Comparison of ENCODE assay signal across 23 cellular contexts in the genomic region with DNA sequence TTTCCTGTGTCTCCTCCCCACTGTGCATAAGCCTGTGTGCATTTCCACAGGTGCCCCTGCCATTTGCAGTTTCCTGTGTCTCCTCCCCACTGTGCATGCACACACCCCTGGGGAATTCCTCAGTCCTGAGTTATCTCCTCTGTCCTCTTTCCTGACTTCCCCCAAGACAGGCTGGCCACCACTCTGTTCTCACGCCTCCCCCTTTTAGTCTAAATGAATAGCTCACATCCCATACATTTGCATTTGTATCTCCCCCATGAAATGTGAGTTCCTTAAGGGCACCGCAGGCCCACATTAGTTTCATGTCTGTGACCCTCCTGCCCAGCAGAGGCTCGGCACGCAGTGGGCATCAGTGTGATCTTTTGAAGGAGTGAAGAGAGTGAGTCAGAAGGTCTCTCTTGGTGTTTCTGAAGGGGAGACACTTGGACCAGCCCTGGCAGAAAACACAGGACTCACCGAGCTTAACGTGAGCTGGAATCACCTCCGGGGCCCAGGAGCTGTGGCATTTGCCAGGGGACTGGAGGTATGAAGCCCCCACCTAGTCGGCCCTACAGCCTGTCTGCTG. TPM values are rescaled to one million over a fixed set of nuclear protein-coding genes. Genes with fewer than 3 reads are reported as not detected.
DNase-seq lines count a peak whose midpoint lies in the region; ATAC-seq and TF ChIP-seq lines count a peak whose summit lies in the region.
"Had no signal": no experiment of that assay in that cellular context is flagged by ENCODE, and none has a peak within 500 bp of the region (broad histone marks: within the 10 kb centered on the region; RNA-seq: fewer than 3 reads in every experiment).

No MANE protein-coding gene starts in this region.

- ATAC-seq in activated T-helper 17 cell treated with anti-CD3 and anti-CD28 coated beads, Interleukin-2, amount 50 U/mL, for 72 hours (replicated peaks): no peak
- ATAC-seq in GM19035 (IDR thresholded peaks at IDR 0.05; ENCODE audit: unreplicated experiment) (no peak), PC-3 (no peak), HG02763 (IDR thresholded peaks at IDR 0.05; ENCODE audit: unreplicated experiment) (no peak)
- ATAC-seq: left ventricle myocardium superior had no signal

- no peak overlapping the region for H4K91ac ChIP-seq in neuronal stem cell (ENCODE audit: low read depth, low read length, poor library complexity)

- no peak overlapping the region for H3K9ac ChIP-seq in HUES48 (ENCODE audit: low read depth, low read length)
- H3K9ac ChIP-seq in neuronal stem cell (ENCODE audit: low read depth, low read length, poor library complexity): no peak overlapping the region
- no peak overlapping the region for H3K9ac ChIP-seq in PC-3 (ENCODE audit: low read length)

- H3K4me2 ChIP-seq in neuronal stem cell (ENCODE audit: insufficient read depth, low read length, poor library complexity, severe bottlenecking) (no peak overlapping the region), PC-3 (ENCODE audit: low read length) (no peak overlapping the region)

- H3K23ac ChIP-seq in neuronal stem cell (ENCODE audit: low read depth, low read length, poor library complexity): peak overlapping the region; percentile 0

- no peaks in the 10 kb centered on the region for H3K9me3 ChIP-seq in HUES48 (ENCODE audit: control insufficient read depth, insufficient read depth, low read length)
- peaks cover 0 to 2% of the 10 kb centered on the region in 2 donors for H3K9me3 ChIP-seq in neuronal stem cell (replicated peaks in 1 of 2; ENCODE audit: control insufficient read depth in 2 of 2, insufficient read depth in 1 of 2, low read depth in 1 of 2, low read length in 2 of 2)
- H3K9me3 ChIP-seq in PC-3 (ENCODE audit: low read length): no peaks in the 10 kb centered on the region
- H3K9me3 ChIP-seq: esophagus muscularis mucosa, upper lobe of left lung had no signal

- intact Hi-C loops in PC-3 (cut with micrococcal nuclease): no loop called here

- H3K4ac ChIP-seq in neuronal stem cell (ENCODE audit: low read length): no peak overlapping the region

- no peaks in the 10 kb centered on the region for H3K79me2 ChIP-seq in PC-3 (ENCODE audit: low read length)

- peak overlapping the region; percentile 32 for H3K27ac Mint-ChIP-seq in activated CD4-positive, alpha-beta T cell treated with anti-CD3 and anti-CD28 coated beads, Interleukin-2, amount 10 ng/mL, durations not matched to agents 7 days and 5 days
- H3K27ac Mint-ChIP-seq in activated T-helper 17 cell treated with anti-CD3 and anti-CD28 coated beads, Interleukin-2, amount 50 U/mL, for 72 hours: peak overlapping the region; percentile 29
- H3K27ac Mint-ChIP-seq: immature natural killer cell had no signal

- no peak overlapping the region for H2BK5ac ChIP-seq in neuronal stem cell (ENCODE audit: low read length)

- H2AFZ ChIP-seq in neuronal stem cell (ENCODE audit: low read length): peak overlapping the region; percentile 22
- no peak overlapping the region for H2AFZ ChIP-seq in PC-3 (ENCODE audit: low read length)

- no peaks in the 10 kb centered on the region for H3K79me1 ChIP-seq in neuronal stem cell (ENCODE audit: low read depth, low read length)

- H4K8ac ChIP-seq in neuronal stem cell (ENCODE audit: low read depth, low read length): no peak overlapping the region

- CTCF ChIA-PET in activated CD4-positive, alpha-beta T cell treated with anti-CD3 and anti-CD28 coated beads, Interleukin-2, amount 10 ng/mL, durations not matched to agents 7 days and 5 days (lab: Charles Lee): no interaction called here
- CTCF ChIA-PET in PC-3 (lab: Charles Lee): no interaction called here

- peak overlapping the region; percentile 10 for H2BK15ac ChIP-seq in neuronal stem cell (ENCODE audit: low read length)

- H3K4me1 ChIP-seq in HUES48 (ENCODE audit: control insufficient read depth, insufficient read depth, low read length) (peaks cover 9% of the 10 kb centered on the region), neuronal stem cell (ENCODE audit: control insufficient read depth in 2 of 2, insufficient read depth in 1 of 2, low read depth in 1 of 2, low read length in 2 of 2) (peaks cover 3 to 5% of the 10 kb centered on the region in 2 donors), PC-3 (ENCODE audit: insufficient read depth, low read length) (no peaks in the 10 kb centered on the region)
- H3K4me1 ChIP-seq: esophagus muscularis mucosa, upper lobe of left lung had no signal

- H3K27ac ChIP-seq in HUES48 (ENCODE audit: low read depth, low read length): peak overlapping the region; percentile 38
- H3K27ac ChIP-seq in neuronal stem cell (replicated peaks; ENCODE audit: low read length): no peak overlapping the region
- H3K27ac ChIP-seq in PC-3 (ENCODE audit: low read length): no peak overlapping the region
- H3K27ac ChIP-seq: esophagus muscularis mucosa, upper lobe of left lung, WERI-Rb-1 had no signal

- H2BK120ac ChIP-seq in neuronal stem cell (ENCODE audit: low read depth, low read length): no peak overlapping the region

- no peaks in the 10 kb centered on the region for H3K9me2 ChIP-seq in PC-3 (replicated peaks; ENCODE audit: low read length)

- no peaks in the 10 kb centered on the region for H3K36me3 ChIP-seq in HUES48 (ENCODE audit: control insufficient read depth, insufficient read depth, low read length)
- no peaks in the 10 kb centered on the region for H3K36me3 ChIP-seq in neuronal stem cell (replicated peaks in 1 of 2; ENCODE audit: control insufficient read depth in 2 of 2, insufficient read depth in 2 of 2, low read length in 2 of 2)
- H3K36me3 ChIP-seq in PC-3 (ENCODE audit: low read depth, low read length): no peaks in the 10 kb centered on the region
- H3K36me3 ChIP-seq: esophagus muscularis mucosa, upper lobe of left lung, WERI-Rb-1 had no signal

- no peak overlapping the region for H2AK5ac ChIP-seq in neuronal stem cell (ENCODE audit: low read depth, low read length)

- no peaks in the 10 kb centered on the region for H4K20me1 ChIP-seq in PC-3 (ENCODE audit: low read length)

- no peaks in the 10 kb centered on the region for H3K9me3 Mint-ChIP-seq in activated CD4-positive, alpha-beta T cell treated with anti-CD3 and anti-CD28 coated beads, Interleukin-2, amount 10 ng/mL, durations not matched to agents 7 days and 5 days
- no peaks in the 10 kb centered on the region for H3K9me3 Mint-ChIP-seq in activated T-helper 17 cell treated with anti-CD3 and anti-CD28 coated beads, Interleukin-2, amount 50 U/mL, for 72 hours
- H3K9me3 Mint-ChIP-seq: immature natural killer cell, naive B cell had no signal

- H3K4me1 Mint-ChIP-seq in activated CD4-positive, alpha-beta T cell treated with anti-CD3 and anti-CD28 coated beads, Interleukin-2, amount 10 ng/mL, durations not matched to agents 7 days and 5 days: peaks cover 34% of the 10 kb centered on the region
- peaks cover 23% of the 10 kb centered on the region for H3K4me1 Mint-ChIP-seq in activated T-helper 17 cell treated with anti-CD3 and anti-CD28 coated beads, Interleukin-2, amount 50 U/mL, for 72 hours

- no peak for DNase-seq in activated CD4-positive, alpha-beta T cell treated with anti-CD3 and anti-CD28 coated beads, Interleukin-2, amount 10 ng/mL, durations not matched to agents 7 days and 5 days
- DNase-seq in activated CD4-positive, alpha-beta T cell treated with anti-CD3 and anti-CD28 coated beads for 1 hour: no peak
- DNase-seq in neuronal stem cell (ENCODE audit: low spot score): no peak
- DNase-seq in PC-3: no peak
- DNase-seq: activated CD4-positive, alpha-beta T cell treated with anti-CD3 and anti-CD28 coated beads, Interleukin-2, amount 50 U/mL, for 48 hours; activated CD8-positive, alpha-beta memory T cell treated with anti-CD3 and anti-CD28 coated beads, Interleukin-2, amount 50 U/mL, for 4 hours; AML-193; DMS79; immature natural killer cell; left ventricle myocardium superior; naive B cell; NCI-H1105; NCI-H2029; small intestine; stimulated activated CD4-positive, alpha-beta T cell treated with anti-CD3 and anti-CD28 coated beads, Interleukin-2, amount 100 ng/mL, for 24 hours; upper lobe of left lung; WERI-Rb-1 had no signal

- peaks cover 3% of the 10 kb centered on the region for H3K27me3 Mint-ChIP-seq in activated CD4-positive, alpha-beta T cell treated with anti-CD3 and anti-CD28 coated beads, Interleukin-2, amount 10 ng/mL, durations not matched to agents 7 days and 5 days
- H3K27me3 Mint-ChIP-seq in activated T-helper 17 cell treated with anti-CD3 and anti-CD28 coated beads, Interleukin-2, amount 50 U/mL, for 72 hours: peaks cover 7% of the 10 kb centered on the region

- no peak overlapping the region for H3K4me3 Mint-ChIP-seq in activated CD4-positive, alpha-beta T cell treated with anti-CD3 and anti-CD28 coated beads, Interleukin-2, amount 10 ng/mL, durations not matched to agents 7 days and 5 days
- no peak overlapping the region for H3K4me3 Mint-ChIP-seq in activated T-helper 17 cell treated with anti-CD3 and anti-CD28 coated beads, Interleukin-2, amount 50 U/mL, for 72 hours
- H3K4me3 Mint-ChIP-seq: immature natural killer cell had no signal

- H3K4me3 ChIP-seq in HUES48 (ENCODE audit: low read depth, low read length): no peak overlapping the region
- no peak overlapping the region for H3K4me3 ChIP-seq in neuronal stem cell (ENCODE audit: low read length in 2 of 2)
- H3K4me3 ChIP-seq in PC-3 (ENCODE audit: low read length): no peak overlapping the region
- H3K4me3 ChIP-seq: esophagus muscularis mucosa, upper lobe of left lung had no signal

- H3K36me3 Mint-ChIP-seq in activated CD4-positive, alpha-beta T cell treated with anti-CD3 and anti-CD28 coated beads, Interleukin-2, amount 10 ng/mL, durations not matched to agents 7 days and 5 days (ENCODE audit: low read depth): no peaks in the 10 kb centered on the region
- H3K36me3 Mint-ChIP-seq in activated T-helper 17 cell treated with anti-CD3 and anti-CD28 coated beads, Interleukin-2, amount 50 U/mL, for 72 hours (ENCODE audit: low read depth): no peaks in the 10 kb centered on the region
- H3K36me3 Mint-ChIP-seq: immature natural killer cell, naive B cell had no signal

- no peak overlapping the region for H3K18ac ChIP-seq in neuronal stem cell (ENCODE audit: low read length)

- H2BK12ac ChIP-seq in neuronal stem cell (ENCODE audit: low read length): no peak overlapping the region

- POLR2A ChIA-PET in activated CD4-positive, alpha-beta T cell treated with anti-CD3 and anti-CD28 coated beads, Interleukin-2, amount 10 ng/mL, durations not matched to agents 7 days and 5 days (lab: Charles Lee): no interaction called here
- POLR2A ChIA-PET in PC-3 (lab: Charles Lee; ENCODE audit: unreplicated experiment): interaction anchor here (0.6 kb wide), 1 partner anchor 115 kb away, joined by 3 read pairs; no protein-coding TSS in a partner anchor

- no CpG with 5 or more reads among the region's 8 CpGs for WGBS in neuronal stem cell (ENCODE audit: extremely low coverage in 2 of 2, insufficient read length in 2 of 2, insufficient replicate concordance in 1 of 2), 2 donors

- no peaks in the 10 kb centered on the region for H3F3A ChIP-seq in PC-3 (ENCODE audit: low read length, unreplicated experiment)

- BruUV-seq in PC-3 (replicated peaks; lab: Mats Ljungman, UMichigan): no TSS peak

- no peak for TF ChIP-seq CTCF in PC-3 (conservative IDR thresholded peaks at IDR 0.05; ENCODE audit: low read depth, low read length)

- no peak overlapping the region for H3K14ac ChIP-seq in neuronal stem cell (ENCODE audit: low read length)

- H3K27me3 ChIP-seq in HUES48 (ENCODE audit: control insufficient read depth, insufficient read depth, low read length) (no peaks in the 10 kb centered on the region), neuronal stem cell (ENCODE audit: control insufficient read depth in 3 of 3, insufficient read depth in 3 of 3, low read depth in 1 of 3, low read length in 3 of 3) (peaks cover 0 to 34% (median 0%) of the 10 kb centered on the region in 3 experiments), PC-3 (ENCODE audit: low read length) (no peaks in the 10 kb centered on the region)
- H3K27me3 ChIP-seq: upper lobe of left lung had no signal

RNA-seq across cellular contexts. Expression of a gene that starts 6.2 kb away (rescaled TPM):
- total RNA-seq in activated CD4-positive, alpha-beta T cell treated with anti-CD3 and anti-CD28 coated beads, Interleukin-2, amount 10 ng/mL, durations not matched to agents 7 days and 5 days: not detected
- not detected for total RNA-seq in activated T-helper 17 cell treated with anti-CD3 and anti-CD28 coated beads, Interleukin-2, amount 50 U/mL, for 72 hours
- polyA plus RNA-seq in neuronal stem cell (2013, experiment 1 of 2): not detected
- polyA plus RNA-seq in neuronal stem cell (2013, experiment 2 of 2): 0.01 TPM
- total RNA-seq in PC-3 (2014; rRNA removed): not detected in 2 replicates
- total RNA-seq: esophagus muscularis mucosa, left ventricle myocardium superior, omental fat pad had no signal
- polyA plus RNA-seq: immature natural killer cell had no signal

RNA-seq across cellular contexts. Expression of a gene that starts 19.6 kb away (rescaled TPM):
- under 1 TPM in 1 of 2 experiments, not detected in 1; 0.07 TPM for total RNA-seq in activated CD4-positive, alpha-beta T cell treated with anti-CD3 and anti-CD28 coated beads, Interleukin-2, amount 10 ng/mL, durations not matched to agents 7 days and 5 days
- total RNA-seq in activated T-helper 17 cell treated with anti-CD3 and anti-CD28 coated beads, Interleukin-2, amount 50 U/mL, for 72 hours: not detected
- 0.18 TPM for polyA plus RNA-seq in neuronal stem cell (2013, experiment 1 of 2)
- 0.24 TPM for polyA plus RNA-seq in neuronal stem cell (2013, experiment 2 of 2)
- total RNA-seq in PC-3 (2014; rRNA removed): not detected in 2 replicates
- polyA plus RNA-seq: immature natural killer cell had no signal

RNA-seq across cellular contexts. Expression of a gene that starts 37.0 kb away (rescaled TPM):
- total RNA-seq in activated CD4-positive, alpha-beta T cell treated with anti-CD3 and anti-CD28 coated beads, Interleukin-2, amount 10 ng/mL, durations not matched to agents 7 days and 5 days: under 1 TPM; 0.27 TPM
- under 1 TPM in 1 of 2 donors, not detected in 1; 0.28 TPM for total RNA-seq in activated T-helper 17 cell treated with anti-CD3 and anti-CD28 coated beads, Interleukin-2, amount 50 U/mL, for 72 hours
- 0.43 TPM for polyA plus RNA-seq in neuronal stem cell (2013, experiment 1 of 2)
- polyA plus RNA-seq in neuronal stem cell (2013, experiment 2 of 2): 0.53 TPM
- 1.1 TPM in 1 of 2 replicates, not detected in the other for total RNA-seq in PC-3 (2014; rRNA removed)
- polyA plus RNA-seq: immature natural killer cell had no signal

RNA-seq across cellular contexts. Expression of a gene that starts 50.0 kb away (rescaled TPM):
- total RNA-seq in activated CD4-positive, alpha-beta T cell treated with anti-CD3 and anti-CD28 coated beads, Interleukin-2, amount 10 ng/mL, durations not matched to agents 7 days and 5 days: 10 to 100 TPM; 29.1 to 29.8 TPM
- 10 to 100 TPM; 19.6 to 27.1 TPM for total RNA-seq in activated T-helper 17 cell treated with anti-CD3 and anti-CD28 coated beads, Interleukin-2, amount 50 U/mL, for 72 hours
- polyA plus RNA-seq in neuronal stem cell (2013, experiment 1 of 2): 26.5 TPM
- 28.4 TPM for polyA plus RNA-seq in neuronal stem cell (2013, experiment 2 of 2)
- 43.0 and 44.3 TPM in 2 replicates for total RNA-seq in PC-3 (2014; rRNA removed)
